Comparison of ENCODE assay signal across 8 cellular contexts in genomic region chr20:381581-382290, GRCh38. TPM values are rescaled to one million over a fixed set of nuclear protein-coding genes. Genes with fewer than 3 reads are reported as not detected.
A peak's percentile ranks its signal among the peaks of the same experiment; 100 is the strongest.
DNase-seq lines count a peak whose midpoint lies in the region; ATAC-seq and TF ChIP-seq lines count a peak whose summit lies in the region.

No MANE protein-coding gene starts in this region.

- DNase-seq in DMS114 treated with DMSO at 0.1 percent for 48 hours (lab: John Stamatoyannopoulos, UW; ENCODE audit: unreplicated experiment) (peak; percentile 14), HuH-7.5 (ENCODE audit: low spot score) (peak; percentile 63), SIG-M5 treated with dmso at 0.1 percent for 504 hours (lab: John Stamatoyannopoulos, UW; ENCODE audit: unreplicated experiment) (peak; percentile 92), glutamatergic neuron (peak; percentile 77), posterior cingulate gyrus (peak in 9 of 10 donors; percentile 12 to 93 (median 48)), ureter (ENCODE audit: low spot score) (peak; percentile 89)
- peak; percentile 76 for DNase-seq in activated naive CD4-positive, alpha-beta T cell treated with Interleukin-2 at 50 U/mL for 16 hours

- intact Hi-C loops in posterior cingulate gyrus (cut with DNase I), result no loop called here

- H3K4me3 Mint-ChIP-seq in glutamatergic neuron (ENCODE audit: unreplicated experiment), result peak overlapping the region; percentile 84

- no peaks in the 10 kb centered on the region for H3K36me3 Mint-ChIP-seq in glutamatergic neuron (ENCODE audit: unreplicated experiment)

- peaks cover 3% of the 10 kb centered on the region for H3K9me3 Mint-ChIP-seq in glutamatergic neuron (ENCODE audit: unreplicated experiment)

- peak overlapping the region; percentile 90 for H3K27ac Mint-ChIP-seq in glutamatergic neuron (ENCODE audit: unreplicated experiment)

- peaks cover 5% of the 10 kb centered on the region for H3K27me3 Mint-ChIP-seq in glutamatergic neuron (ENCODE audit: unreplicated experiment)

- TF ChIP-seq CTCF in glutamatergic neuron (IDR thresholded peaks at IDR 0.05; ENCODE audit: partially characterized antibody, unreplicated experiment), result no peak

- ATAC-seq in GM21447 (IDR thresholded peaks at IDR 0.05; ENCODE audit: unreplicated experiment), result peak; percentile 66

- peaks cover 2% of the 10 kb centered on the region for H3K4me1 Mint-ChIP-seq in glutamatergic neuron (ENCODE audit: low read depth, unreplicated experiment)

RNA-seq across cellular contexts. Expression of gene TRIB3, which starts 1.2 kb away (rescaled TPM):
- 29.3 TPM for total RNA-seq in glutamatergic neuron (ENCODE audit: unreplicated experiment)
- total RNA-seq in ureter, result 28.1 TPM

RNA-seq across cellular contexts. Expression of gene RBCK1, which starts 26.4 kb away (rescaled TPM):
- total RNA-seq in glutamatergic neuron (ENCODE audit: unreplicated experiment), result 97.6 TPM
- 133 TPM for total RNA-seq in ureter

RNA-seq across cellular contexts. Expression of gene NRSN2, which starts 34.8 kb away (rescaled TPM):
- total RNA-seq in glutamatergic neuron (ENCODE audit: unreplicated experiment), result 89.3 TPM
- total RNA-seq in ureter, result 31.4 TPM

RNA-seq across cellular contexts. Expression of gene SOX12, which starts 56.4 kb away (rescaled TPM):
- total RNA-seq in glutamatergic neuron (ENCODE audit: unreplicated experiment) (67.0 TPM), ureter (7.4 TPM)

Comparison
In these comparisons a context has a peak if more than half of its experiments do, and no peak if none do; other contexts are left out.
1. Peak in every context shown above with its lines: DNase-seq and ATAC-seq.
2. DNase-seq: peak in every context shown above with its lines; median percentile 92 in SIG-M5 treated with dmso at 0.1 percent for 504 hours; 89 in ureter; 77 in glutamatergic neuron; 76 in activated naive CD4-positive, alpha-beta T cell treated with Interleukin-2 at 50 U/mL for 16 hours; 63 in HuH-7.5; 48 in posterior cingulate gyrus; 14 in DMS114 treated with DMSO at 0.1 percent for 48 hours.